In the genomic region with DNA sequence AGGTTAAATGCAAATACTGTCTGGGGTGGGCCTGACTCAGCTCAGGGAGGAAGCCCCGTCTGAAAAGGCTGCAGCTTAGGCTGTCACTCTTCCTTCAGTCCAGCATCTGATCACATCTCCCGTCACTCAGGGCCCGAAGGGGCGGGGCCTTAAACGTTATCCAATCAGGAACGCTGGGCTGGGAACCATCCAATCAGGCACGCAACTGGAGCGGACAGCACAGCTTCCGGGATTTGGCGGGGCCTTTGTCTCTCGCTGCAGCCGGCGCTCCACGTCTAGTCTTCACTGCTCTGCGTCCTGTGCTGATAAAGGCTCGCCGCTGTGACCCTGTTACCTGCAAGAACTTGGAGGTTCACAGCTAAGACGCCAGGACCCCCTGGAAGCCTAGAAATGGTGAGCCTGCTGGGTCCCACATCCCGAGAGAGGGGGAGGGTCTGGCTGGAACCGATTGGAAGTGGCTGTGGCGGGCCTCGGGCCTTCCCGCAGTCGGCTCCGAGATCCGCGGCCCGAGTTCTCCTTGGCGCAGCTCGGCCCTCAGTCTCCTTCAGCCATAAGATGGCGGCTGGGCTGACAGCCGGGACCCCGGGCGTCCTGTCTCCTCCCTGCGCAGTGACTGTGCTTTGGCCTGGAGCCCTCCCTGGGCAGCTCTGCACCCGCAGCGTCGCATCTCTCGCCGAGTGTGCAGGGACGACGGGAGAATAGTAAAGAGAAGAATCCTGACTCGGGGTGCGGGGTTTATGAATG, we compare ENCODE assay signal across 8 cellular contexts. TPM values are rescaled to one million over a fixed set of nuclear protein-coding genes. Genes with fewer than 3 reads are reported as not detected.
DNase-seq lines count a peak whose midpoint lies in the region; ATAC-seq and TF ChIP-seq lines count a peak whose summit lies in the region.

Gene ZNF92, plus strand, starts transcription at position 248 of the 744 bp plus-strand sequence. Its CDS starts 143 bp downstream, at position 391.

- H3K4me3 ChIP-seq in BJ (ENCODE audit: low read depth, low read length) (peak within 1 kb of the TSS; percentile 72), coronary artery (peak within 1 kb of the TSS; percentile 81)

- TF ChIP-seq CTCF in BJ (IDR thresholded peaks at IDR 0.05; ENCODE audit: insufficient read depth, low read depth, low read length) (no peak), coronary artery (IDR thresholded peaks at IDR 0.05) (no peak)

- H3K4me3 Mint-ChIP-seq in activated CD4-positive, alpha-beta T cell treated with anti-CD3 and anti-CD28 coated beads, Interleukin-2, amount 10 ng/mL, durations not matched to agents 24 days and 14 days: peak within 1 kb of the TSS; percentile 99

- peaks cover 24% of the 10 kb centered on the region for H3K4me1 Mint-ChIP-seq in activated CD4-positive, alpha-beta T cell treated with anti-CD3 and anti-CD28 coated beads, Interleukin-2, amount 10 ng/mL, durations not matched to agents 24 days and 14 days

- H3K27ac Mint-ChIP-seq in activated CD4-positive, alpha-beta T cell treated with anti-CD3 and anti-CD28 coated beads, Interleukin-2, amount 10 ng/mL, durations not matched to agents 24 days and 14 days: peak within 1 kb of the TSS; percentile 96

- H3K9me3 Mint-ChIP-seq in activated CD4-positive, alpha-beta T cell treated with anti-CD3 and anti-CD28 coated beads, Interleukin-2, amount 10 ng/mL, durations not matched to agents 24 days and 14 days: no peaks in the 10 kb centered on the region

- DNase-seq in BJ (ENCODE audit: low read depth): peak; percentile 68
- DNase-seq in NCI-H526 treated with DMSO at 0.1 percent for 48 hours (lab: John Stamatoyannopoulos, UW): peak; percentile 94
- peak; percentile 99 for DNase-seq in activated CD4-positive, alpha-beta T cell treated with anti-CD3 and anti-CD28 coated beads, Interleukin-2, amount 10 ng/mL, durations not matched to agents 24 days and 14 days
- DNase-seq in coronary artery (ENCODE audit: low spot score): peak; percentile 95
- DNase-seq in left colon: peak; percentile 97 to 99
- DNase-seq in stimulated activated CD4-positive, alpha-beta T cell treated with anti-CD3 and anti-CD28 coated beads, Interleukin-1b, Interleukin-23, amount 100 ng/mL, for 48 hours: peak; percentile 96

- no peaks in the 10 kb centered on the region for H3K36me3 ChIP-seq in BJ (ENCODE audit: control insufficient read depth, insufficient read depth, low read length)

- CTCF ChIA-PET in BJ (lab: Yijun Ruan, JAX): interaction anchor here (1.0 to 1.6 kb wide), 2 partner anchors 11 to 66 kb away, joined by 3 to 4 read pairs; no protein-coding TSS in a partner anchor

- intact Hi-C loops in activated CD4-positive, alpha-beta T cell treated with anti-CD3 and anti-CD28 coated beads, Interleukin-2, amount 10 ng/mL, durations not matched to agents 24 days and 14 days (cut with micrococcal nuclease): loop anchor here (2.0 to 10.0 kb wide), 7 partner anchors 336 to 1069 kb away; partner anchors contain the start of genes ERV3-1, ZNF107 and ZNF273
- intact Hi-C loops in left colon (cut with DNase I, micrococcal nuclease): no loop called here

- no peaks in the 10 kb centered on the region for H3K27me3 Mint-ChIP-seq in activated CD4-positive, alpha-beta T cell treated with anti-CD3 and anti-CD28 coated beads, Interleukin-2, amount 10 ng/mL, durations not matched to agents 24 days and 14 days

- ATAC-seq in GM19324 (IDR thresholded peaks at IDR 0.05; ENCODE audit: low FRiP score, unreplicated experiment) (peak; percentile 100), HG03469 (IDR thresholded peaks at IDR 0.05; ENCODE audit: unreplicated experiment) (peak; percentile 100), left colon (peak; percentile 99)

- POLR2A ChIA-PET in BJ (lab: Charles Lee): interaction anchor here (0.6 kb wide), 1 partner anchor 328 kb away, joined by 9 read pairs; no protein-coding TSS in a partner anchor

- no peaks in the 10 kb centered on the region for H3K27me3 ChIP-seq in BJ (ENCODE audit: control insufficient read depth, insufficient read depth, low read length)

- H3K27ac ChIP-seq in coronary artery: peak within 1 kb of the TSS; percentile 67 to 87

- H3K36me3 Mint-ChIP-seq in activated CD4-positive, alpha-beta T cell treated with anti-CD3 and anti-CD28 coated beads, Interleukin-2, amount 10 ng/mL, durations not matched to agents 24 days and 14 days (ENCODE audit: low read depth): peaks cover 27% of the 10 kb centered on the region

RNA-seq across cellular contexts. Expression of gene ZNF92, which starts in this region (rescaled TPM):
- 1.3 and 2.2 TPM in 2 replicates for polyA plus RNA-seq in BJ (2011; rRNA removed)
- 2.5 and 4.2 TPM in 2 replicates for polyA minus RNA-seq in BJ (2011; rRNA and poly(A)+ RNA removed)
- total RNA-seq in activated CD4-positive, alpha-beta T cell treated with anti-CD3 and anti-CD28 coated beads, Interleukin-2, amount 10 ng/mL, durations not matched to agents 24 days and 14 days: 12.9 and 15.0 TPM in 2 replicates
- 1 to 10 TPM; 6.8 TPM for total RNA-seq in left colon

Comparison
In these comparisons a context has a peak if more than half of its experiments do, and no peak if none do; other contexts are left out.
1. Peak in every context shown above with its lines: DNase-seq, ATAC-seq, H3K4me3 ChIP-seq and H3K27ac ChIP-seq.